ENCODE assay signal across 33 cellular contexts in genomic region chr3:7275396-7275795, GRCh38.
A peak's percentile ranks its signal among the peaks of the same experiment; 100 is the strongest.
DNase-seq lines count a peak whose midpoint lies in the region; ATAC-seq, FAIRE-seq and TF ChIP-seq lines count a peak whose summit lies in the region.
"Had no signal": no experiment of that assay in that cellular context is flagged by ENCODE, and none has a peak within 500 bp of the region (broad histone marks: within the 10 kb centered on the region; RNA-seq: fewer than 3 reads in every experiment).

No MANE protein-coding gene starts in this region.

- POLR2A ChIA-PET in GM12878 (lab: Charles Lee) (interaction anchor here (1.2 to 1.4 kb wide), 2 partner anchors 70 to 71 kb away, joined by 5 read pairs; no protein-coding TSS in a partner anchor), SK-N-SH (lab: Yijun Ruan, JAX) (no interaction called here)

- no peak for FAIRE-seq in GM12878 (lab: Jason Lieb, UNC)
- FAIRE-seq: GM12892, H1 had no signal

- CTCF ChIA-PET in GM12878 (lab: Yijun Ruan, JAX) = interaction anchor here (0.7 to 1.7 kb wide), 4 partner anchors 10 to 118 kb away, joined by 3 to 4 read pairs (median 3); no protein-coding TSS in a partner anchor
- CTCF ChIA-PET in activated CD8-positive, alpha-beta memory T cell treated with anti-CD3 and anti-CD28 coated beads, Interleukin-2, amount 10 ng/mL, durations not matched to agents 7 days and 5 days (lab: Charles Lee) = no interaction called here
- CTCF ChIA-PET in SK-N-SH (lab: Yijun Ruan, JAX) = no interaction called here

- TF ChIP-seq CTCF in GM12878 (IDR thresholded peaks at IDR 0.05 in 2 of 3, conservative IDR thresholded peaks at IDR 0.05 in 1 of 3; ENCODE audit: control insufficient read depth in 2 of 3, extremely low read depth in 1 of 3, insufficient read depth in 1 of 3, low read depth in 3 of 3, low read length in 3 of 3) = no peak
- TF ChIP-seq CTCF in SK-N-SH (IDR thresholded peaks at IDR 0.05) = no peak
- TF ChIP-seq CTCF in GM13976 (IDR thresholded peaks at IDR 0.05; ENCODE audit: borderline replicate concordance, control extremely low read depth, extremely low read depth, insufficient read depth, missing control alignments) = no peak

- no peaks in the 10 kb centered on the region for H3K27me3 Mint-ChIP-seq in activated CD8-positive, alpha-beta memory T cell treated with anti-CD3 and anti-CD28 coated beads, Interleukin-2, amount 10 ng/mL, durations not matched to agents 7 days and 5 days
- H3K27me3 Mint-ChIP-seq: activated B cell treated with CpG ODN at 0.5 μM for 24 hours; activated CD4-positive, alpha-beta memory T cell treated with anti-CD3 and anti-CD28 coated beads, Interleukin-2, amount 10 ng/mL, durations not matched to agents 7 days and 5 days; dendritic cell treated with granulocyte-macrophage colony-stimulating factor and Interleukin-4, amounts not matched to agents 40 ng/mL and 50 ng/mL, for 4 days; IgD-negative memory B cell had no signal

- H3K36me3 ChIP-seq in GM12878 (ENCODE audit: control insufficient read depth in 2 of 2, insufficient read depth in 2 of 2, low read length in 1 of 2) (no peaks in the 10 kb centered on the region), SK-N-SH (replicated peaks in 1 of 2; ENCODE audit: control insufficient read depth in 1 of 2, insufficient read depth in 2 of 2, low read length in 1 of 2) (no peaks in the 10 kb centered on the region)
- H3K36me3 ChIP-seq: esophagus squamous epithelium, gastroesophageal sphincter, tibial nerve had no signal

- TF ChIP-seq RAD21 in GM12878 (IDR thresholded peaks at IDR 0.05; ENCODE audit: insufficient read depth, low read depth, low read length) = no peak
- no peak for TF ChIP-seq RAD21 in SK-N-SH (IDR thresholded peaks at IDR 0.05; ENCODE audit: low read length)

- H3K4me1 ChIP-seq in GM12878 (ENCODE audit: control insufficient read depth, insufficient read depth, low read length) (no peaks in the 10 kb centered on the region), SK-N-SH (ENCODE audit: control insufficient read depth in 1 of 2, insufficient read depth in 2 of 2, low read depth in 1 of 2, low read length in 1 of 2) (no peaks in the 10 kb centered on the region)
- H3K4me1 ChIP-seq: esophagus squamous epithelium, gastroesophageal sphincter, psoas muscle, tibial nerve had no signal

- no TSS peak for BruUV-seq in GM12878 (replicated peaks; lab: Mats Ljungman, UMichigan)

- no peak overlapping the region for H2AFZ ChIP-seq in GM12878 (ENCODE audit: control insufficient read depth, low read depth, low read length)
- no peak overlapping the region for H2AFZ ChIP-seq in SK-N-SH (ENCODE audit: low read depth)

- no peak overlapping the region for H3K9ac ChIP-seq in GM12878 (ENCODE audit: control insufficient read depth, insufficient read depth, low read length)
- H3K9ac ChIP-seq in SK-N-SH = no peak overlapping the region

- H3F3A ChIP-seq in SK-N-SH (replicated peaks; ENCODE audit: insufficient read depth) = no peaks in the 10 kb centered on the region

- H3K79me2 ChIP-seq in GM12878 (ENCODE audit: control insufficient read depth, insufficient read depth, low read length) (no peaks in the 10 kb centered on the region), SK-N-SH (ENCODE audit: insufficient read depth) (no peaks in the 10 kb centered on the region)

- H4K20me1 ChIP-seq in GM12878 (ENCODE audit: control insufficient read depth, insufficient read depth) = no peaks in the 10 kb centered on the region
- H4K20me1 ChIP-seq in SK-N-SH (ENCODE audit: insufficient read depth) = no peaks in the 10 kb centered on the region

- no peak for TF ChIP-seq POLR2A in GM12878 (IDR thresholded peaks at IDR 0.05; ENCODE audit: low read depth, low read length)

- SMC1A ChIA-PET in GM12878 (lab: Charles Lee; ENCODE audit: uncharacterized antibody, unreplicated experiment) = interaction anchor here (0.9 to 2.5 kb wide), 5 partner anchors 11 to 71 kb away, joined by 3 to 15 read pairs (median 4); no protein-coding TSS in a partner anchor

- peak; percentile 95 for ATAC-seq in GM18907 (IDR thresholded peaks at IDR 0.05; ENCODE audit: unreplicated experiment)
- peak; percentile 78 for ATAC-seq in GM21717 (IDR thresholded peaks at IDR 0.05; ENCODE audit: unreplicated experiment)
- peak; percentile 70 for ATAC-seq in HG02981 (IDR thresholded peaks at IDR 0.05; ENCODE audit: unreplicated experiment)
- peak; percentile 97 for ATAC-seq in GM12878
- no peak for ATAC-seq in activated CD8-positive, alpha-beta memory T cell treated with anti-CD3 and anti-CD28 coated beads, Interleukin-2, amount 10 ng/mL, durations not matched to agents 7 days and 5 days
- ATAC-seq: gastroesophageal sphincter, left lobe of liver, psoas muscle had no signal

- intact Hi-C loops in GM12878 (cut with micrococcal nuclease; ENCODE audit: unreplicated experiment) = no loop called here

- 3% methylated on average over 2 of the region's 2 CpGs for WGBS in GM12878 (ENCODE audit: insufficient coverage, insufficient replicate concordance, low lambda C conversion rate, missing lambda C conversion rate)
- 58% methylated on average over 2 of the region's 2 CpGs for WGBS in SK-N-SH (ENCODE audit: low lambda C conversion rate)

- H3K27ac Mint-ChIP-seq in activated CD8-positive, alpha-beta memory T cell treated with anti-CD3 and anti-CD28 coated beads, Interleukin-2, amount 10 ng/mL, durations not matched to agents 7 days and 5 days = no peak overlapping the region
- H3K27ac Mint-ChIP-seq: activated B cell treated with CpG ODN at 0.5 μM for 24 hours; activated CD4-positive, alpha-beta memory T cell treated with anti-CD3 and anti-CD28 coated beads, Interleukin-2, amount 10 ng/mL, durations not matched to agents 7 days and 5 days; CD14-positive monocyte; dendritic cell treated with granulocyte-macrophage colony-stimulating factor and Interleukin-4, amounts not matched to agents 40 ng/mL and 50 ng/mL, for 4 days; IgD-negative memory B cell; immature natural killer cell had no signal

- DNase-seq in GM12878 (ENCODE audit: low read depth, low spot score) = no peak
- DNase-seq in activated CD8-positive, alpha-beta memory T cell treated with anti-CD3 and anti-CD28 coated beads, Interleukin-2, amount 10 ng/mL, durations not matched to agents 7 days and 5 days = no peak
- DNase-seq in SK-N-SH = no peak
- no peak for DNase-seq in RPMI8226
- no peak for DNase-seq in GM13976 (ENCODE audit: low spot score)
- DNase-seq: activated B cell treated with CpG ODN at 0.5 μM for 24 hours; activated CD4-positive, alpha-beta memory T cell treated with anti-CD3 and anti-CD28 coated beads, Interleukin-2, amount 10 ng/mL, durations not matched to agents 7 days and 5 days; activated effector memory CD4-positive, alpha-beta T cell treated with Interleukin-2 at 50 U/mL for 16 hours; Calu3; central memory CD4-positive, alpha-beta T cell; DND-41; esophagus squamous epithelium; hippocampal formation; immature natural killer cell; mesenchymal stem cell; NCI-H1105 treated with DMSO at 0.1 percent for 48 hours; NCI-H2081; NCI-H446 treated with DMSO at 0.1 percent for 48 hours; OCI-M1; psoas muscle; Right ventricle myocardium superior; stimulated activated CD8-positive, alpha-beta memory T cell treated with anti-CD3 and anti-CD28 coated beads, Interleukin-4, amount 100 ng/mL, for 48 hours had no signal

- H3K4me1 Mint-ChIP-seq in activated CD8-positive, alpha-beta memory T cell treated with anti-CD3 and anti-CD28 coated beads, Interleukin-2, amount 10 ng/mL, durations not matched to agents 7 days and 5 days = no peaks in the 10 kb centered on the region
- H3K4me1 Mint-ChIP-seq: activated B cell treated with CpG ODN at 0.5 μM for 24 hours; activated CD4-positive, alpha-beta memory T cell treated with anti-CD3 and anti-CD28 coated beads, Interleukin-2, amount 10 ng/mL, durations not matched to agents 7 days and 5 days; CD14-positive monocyte; IgD-negative memory B cell had no signal

- no peak overlapping the region for H3K27ac ChIP-seq in GM12878 (ENCODE audit: control insufficient read depth, insufficient read depth)
- H3K27ac ChIP-seq in SK-N-SH (ENCODE audit: low read depth in 2 of 2, low read length in 1 of 2) = no peak overlapping the region
- H3K27ac ChIP-seq: esophagus squamous epithelium, gastroesophageal sphincter, psoas muscle, tibial nerve had no signal

- RAD21 ChIA-PET in GM12878 (lab: Charles Lee; ENCODE audit: unreplicated experiment) = interaction anchor here (1.3 to 1.4 kb wide), 2 partner anchors 64 to 70 kb away, joined by 5 to 11 read pairs; no protein-coding TSS in a partner anchor

- H3K4me3 ChIP-seq in GM12878 = no peak overlapping the region
- H3K4me3 ChIP-seq in SK-N-SH (ENCODE audit: low read depth in 2 of 2, low read length in 1 of 2) = no peak overlapping the region
- H3K4me3 ChIP-seq: esophagus squamous epithelium, gastroesophageal sphincter, psoas muscle, tibial nerve had no signal

- H3K27me3 ChIP-seq in GM12878 (replicated peaks in 1 of 2; ENCODE audit: control insufficient read depth in 2 of 2, insufficient read depth in 2 of 2, low read length in 1 of 2) = no peaks in the 10 kb centered on the region
- no peaks in the 10 kb centered on the region for H3K27me3 ChIP-seq in SK-N-SH (ENCODE audit: insufficient read depth)
- H3K27me3 ChIP-seq: esophagus squamous epithelium, gastroesophageal sphincter, tibial nerve had no signal

- no peaks in the 10 kb centered on the region for H3K9me3 Mint-ChIP-seq in activated CD8-positive, alpha-beta memory T cell treated with anti-CD3 and anti-CD28 coated beads, Interleukin-2, amount 10 ng/mL, durations not matched to agents 7 days and 5 days (ENCODE audit: low read depth)

- no peaks in the 10 kb centered on the region for H3K9me2 ChIP-seq in SK-N-SH

- TF ChIP-seq EP300 in GM12878 (IDR thresholded peaks at IDR 0.05; ENCODE audit: borderline replicate concordance in 1 of 2, control insufficient read depth in 1 of 2, low read depth in 2 of 2, low read length in 2 of 2) = no peak
- TF ChIP-seq EP300 in SK-N-SH (IDR thresholded peaks at IDR 0.05; ENCODE audit: borderline replicate concordance in 1 of 2, low read depth in 1 of 2, low read length in 1 of 2) = no peak

- no peak overlapping the region for H3K4me3 Mint-ChIP-seq in activated CD8-positive, alpha-beta memory T cell treated with anti-CD3 and anti-CD28 coated beads, Interleukin-2, amount 10 ng/mL, durations not matched to agents 7 days and 5 days
- H3K4me3 Mint-ChIP-seq: activated B cell treated with CpG ODN at 0.5 μM for 24 hours; activated CD4-positive, alpha-beta memory T cell treated with anti-CD3 and anti-CD28 coated beads, Interleukin-2, amount 10 ng/mL, durations not matched to agents 7 days and 5 days; CD14-positive monocyte; dendritic cell treated with granulocyte-macrophage colony-stimulating factor and Interleukin-4, amounts not matched to agents 40 ng/mL and 50 ng/mL, for 4 days; IgD-negative memory B cell; immature natural killer cell had no signal

- H3K4me2 ChIP-seq in GM12878 (ENCODE audit: control insufficient read depth, insufficient read depth) = no peak overlapping the region
- no peak overlapping the region for H3K4me2 ChIP-seq in SK-N-SH

- H3K36me3 Mint-ChIP-seq in activated CD8-positive, alpha-beta memory T cell treated with anti-CD3 and anti-CD28 coated beads, Interleukin-2, amount 10 ng/mL, durations not matched to agents 7 days and 5 days = no peaks in the 10 kb centered on the region
- H3K36me3 Mint-ChIP-seq: CD14-positive monocyte had no signal

- in situ Hi-C loops in GM12878 (cut with MboI) = no loop called here
- in situ Hi-C loops in GM13976 (cut with MboI; ENCODE audit: low sequenced_read_pairs, unreplicated experiment) = no loop called here

- H3K9me3 ChIP-seq in GM12878 (replicated peaks; ENCODE audit: control insufficient read depth, insufficient read depth, low read length) (no peaks in the 10 kb centered on the region), SK-N-SH (no peaks in the 10 kb centered on the region)
- H3K9me3 ChIP-seq: esophagus squamous epithelium, gastroesophageal sphincter, psoas muscle, tibial nerve had no signal
